In the genomic region with DNA sequence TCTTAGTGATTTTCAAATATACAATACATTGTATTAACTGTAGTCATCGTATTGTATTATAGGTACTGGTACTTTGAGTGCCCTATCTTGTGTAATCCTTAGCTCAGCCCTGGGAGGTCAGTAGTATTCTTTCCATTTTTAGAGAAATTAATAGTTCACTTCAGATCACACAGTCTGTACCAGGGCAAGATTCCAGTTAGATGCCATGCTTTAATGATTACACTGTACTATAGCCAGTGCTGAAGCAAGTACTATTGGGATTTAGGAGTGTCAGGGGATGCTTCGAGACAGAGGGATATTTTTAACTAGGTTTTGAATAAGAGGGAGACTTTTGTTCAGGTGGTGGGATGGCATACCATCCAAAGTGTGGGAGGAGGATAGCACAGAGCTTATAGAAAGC, we compare ENCODE assay signal across 34 cellular contexts. TPM values are rescaled to one million over a fixed set of nuclear protein-coding genes. Genes with fewer than 3 reads are reported as not detected.
"Had no signal": no experiment of that assay in that cellular context is flagged by ENCODE, and none has a peak within 500 bp of the region (broad histone marks: within the 10 kb centered on the region; RNA-seq: fewer than 3 reads in every experiment).

No MANE protein-coding gene starts in this region.

- H3K36me3 Mint-ChIP-seq: activated CD4-positive, alpha-beta memory T cell treated with anti-CD3 and anti-CD28 coated beads for 36 hours; activated CD8-positive, alpha-beta memory T cell treated with anti-CD3 and anti-CD28 coated beads, Interleukin-2, amount 10 ng/mL, durations not matched to agents 7 days and 5 days; activated naive CD4-positive, alpha-beta T cell treated with anti-CD3 and anti-CD28 coated beads, Interleukin-2, amount 50 U/mL, for 24 hours; activated naive CD8-positive, alpha-beta T cell treated with anti-CD3 and anti-CD28 coated beads for 36 hours had no signal

- H3K4me1 ChIP-seq: adrenal gland, body of pancreas, colonic mucosa had no signal

- H3K27me3 ChIP-seq: adrenal gland, body of pancreas, colonic mucosa, gastroesophageal sphincter had no signal

- H3K4me3 Mint-ChIP-seq: activated CD4-positive, alpha-beta memory T cell treated with anti-CD3 and anti-CD28 coated beads for 36 hours; activated CD4-positive, alpha-beta T cell treated with anti-CD3 and anti-CD28 coated beads for 36 hours; activated CD4-positive, alpha-beta T cell treated with anti-CD3 and anti-CD28 coated beads, Interleukin-2, amount 10 ng/mL, durations not matched to agents 24 days and 14 days; activated CD8-positive, alpha-beta memory T cell treated with anti-CD3 and anti-CD28 coated beads, Interleukin-2, amount 10 ng/mL, durations not matched to agents 7 days and 5 days; activated CD8-positive, alpha-beta T cell treated with anti-CD3 and anti-CD28 coated beads, Interleukin-2, amount 10 ng/mL, durations not matched to agents 7 days and 5 days; activated naive CD4-positive, alpha-beta T cell treated with anti-CD3 and anti-CD28 coated beads for 36 hours; activated naive CD4-positive, alpha-beta T cell treated with anti-CD3 and anti-CD28 coated beads, Interleukin-2, amount 50 U/mL, for 24 hours; activated naive CD8-positive, alpha-beta T cell treated with anti-CD3 and anti-CD28 coated beads for 36 hours; activated naive CD8-positive, alpha-beta T cell treated with anti-CD3 and anti-CD28 coated beads, Interleukin-2, amount 50 U/mL, for 24 hours; activated T-helper 1 cell treated with anti-CD3 and anti-CD28 coated beads, Interleukin-12 subunit alpha, Interleukin-12 subunit beta, Interleukin-2, Interleukin-4 antibody, amounts not matched to agents 30 ng/mL and 10 ng/mL and 1 ng/mL, durations not matched to agents 14 hours and 24 hours and 36 hours had no signal

- H3K27ac ChIP-seq: adrenal gland, body of pancreas, colonic mucosa, epithelial cell of prostate had no signal

- H3K4me1 Mint-ChIP-seq: activated CD4-positive, alpha-beta T cell treated with anti-CD3 and anti-CD28 coated beads for 36 hours; activated CD4-positive, alpha-beta T cell treated with anti-CD3 and anti-CD28 coated beads, Interleukin-2, amount 10 ng/mL, durations not matched to agents 24 days and 14 days; activated CD8-positive, alpha-beta memory T cell treated with anti-CD3 and anti-CD28 coated beads, Interleukin-2, amount 10 ng/mL, durations not matched to agents 7 days and 5 days; activated naive CD4-positive, alpha-beta T cell treated with anti-CD3 and anti-CD28 coated beads, Interleukin-2, amount 50 U/mL, for 24 hours; activated naive CD8-positive, alpha-beta T cell treated with anti-CD3 and anti-CD28 coated beads for 36 hours; activated naive CD8-positive, alpha-beta T cell treated with anti-CD3 and anti-CD28 coated beads, Interleukin-2, amount 50 U/mL, for 24 hours had no signal

- H3K27me3 Mint-ChIP-seq: activated CD4-positive, alpha-beta T cell treated with anti-CD3 and anti-CD28 coated beads, Interleukin-2, amount 10 ng/mL, durations not matched to agents 24 days and 14 days; activated CD8-positive, alpha-beta memory T cell treated with anti-CD3 and anti-CD28 coated beads, Interleukin-2, amount 10 ng/mL, durations not matched to agents 7 days and 5 days had no signal

- H3K36me3 ChIP-seq: adrenal gland, colonic mucosa, gastroesophageal sphincter had no signal

- ATAC-seq: activated CD4-positive, alpha-beta T cell treated with anti-CD3 and anti-CD28 coated beads for 36 hours; activated CD8-positive, alpha-beta memory T cell treated with anti-CD3 and anti-CD28 coated beads, Interleukin-2, amount 10 ng/mL, durations not matched to agents 7 days and 5 days; activated CD8-positive, alpha-beta T cell treated with anti-CD3 and anti-CD28 coated beads, Interleukin-2, amount 10 ng/mL, durations not matched to agents 7 days and 5 days; activated naive CD8-positive, alpha-beta T cell treated with anti-CD3 and anti-CD28 coated beads, Interleukin-2, amount 50 U/mL, for 24 hours; body of pancreas; gastroesophageal sphincter had no signal

- H3K9me3 ChIP-seq: adrenal gland, body of pancreas, colonic mucosa, gastroesophageal sphincter had no signal

- H3K27ac Mint-ChIP-seq: activated CD4-positive, alpha-beta memory T cell treated with anti-CD3 and anti-CD28 coated beads for 36 hours; activated CD4-positive, alpha-beta T cell treated with anti-CD3 and anti-CD28 coated beads for 36 hours; activated CD4-positive, alpha-beta T cell treated with anti-CD3 and anti-CD28 coated beads, Interleukin-2, amount 10 ng/mL, durations not matched to agents 24 days and 14 days; activated CD8-positive, alpha-beta memory T cell treated with anti-CD3 and anti-CD28 coated beads, Interleukin-2, amount 10 ng/mL, durations not matched to agents 7 days and 5 days; activated CD8-positive, alpha-beta T cell treated with anti-CD3 and anti-CD28 coated beads, Interleukin-2, amount 10 ng/mL, durations not matched to agents 7 days and 5 days; activated naive CD4-positive, alpha-beta T cell treated with anti-CD3 and anti-CD28 coated beads for 36 hours; activated naive CD4-positive, alpha-beta T cell treated with anti-CD3 and anti-CD28 coated beads, Interleukin-2, amount 50 U/mL, for 24 hours; activated naive CD8-positive, alpha-beta T cell treated with anti-CD3 and anti-CD28 coated beads for 36 hours; activated naive CD8-positive, alpha-beta T cell treated with anti-CD3 and anti-CD28 coated beads, Interleukin-2, amount 50 U/mL, for 24 hours; activated T-helper 1 cell treated with anti-CD3 and anti-CD28 coated beads, Interleukin-12 subunit alpha, Interleukin-12 subunit beta, Interleukin-2, Interleukin-4 antibody, amounts not matched to agents 30 ng/mL and 10 ng/mL and 1 ng/mL, durations not matched to agents 14 hours and 24 hours and 36 hours; activated T-helper 2 cell treated with anti-CD3 and anti-CD28 coated beads, Interferon-gamma antibody, Interleukin-2, Interleukin-4, amounts not matched to agents 10 μg/mL and 5 μg/mL and 100 μg/mL, durations not matched to agents 14 hours and 24 hours and 36 hours had no signal

- H3K4me3 ChIP-seq: adrenal gland, body of pancreas, colonic mucosa, gastroesophageal sphincter had no signal

- DNase-seq: activated CD4-positive, alpha-beta memory T cell treated with anti-CD3 and anti-CD28 coated beads for 36 hours; activated CD4-positive, alpha-beta T cell treated with anti-CD3 and anti-CD28 coated beads for 36 hours; activated CD4-positive, alpha-beta T cell treated with anti-CD3 and anti-CD28 coated beads, Interleukin-2, amount 10 ng/mL, durations not matched to agents 24 days and 14 days; activated CD4-positive, CD25-positive, alpha-beta regulatory T cell; activated CD4-positive, CD25-positive, alpha-beta regulatory T cell treated with anti-CD3 and anti-CD28 coated beads, Interleukin-2, amount 50 U/mL, for 72 hours; activated CD8-positive, alpha-beta memory T cell treated with anti-CD3 and anti-CD28 coated beads, Interleukin-2, amount 10 ng/mL, durations not matched to agents 7 days and 5 days; activated CD8-positive, alpha-beta memory T cell treated with anti-CD3 and anti-CD28 coated beads, Interleukin-2, amount 50 U/mL, for 4 hours; activated CD8-positive, alpha-beta T cell treated with anti-CD3 and anti-CD28 coated beads, Interleukin-2, amount 10 ng/mL, durations not matched to agents 7 days and 5 days; activated effector memory CD4-positive, alpha-beta T cell treated with anti-CD3 and anti-CD28 coated beads, Interleukin-2, amount 50 U/mL, for 16 hours; activated naive CD4-positive, alpha-beta T cell treated with anti-CD3 and anti-CD28 coated beads for 36 hours; activated naive CD8-positive, alpha-beta T cell treated with anti-CD3 and anti-CD28 coated beads for 36 hours; activated naive CD8-positive, alpha-beta T cell treated with anti-CD3 and anti-CD28 coated beads, Interleukin-2, amount 50 U/mL, for 24 hours; activated T-cell treated with anti-CD3 and anti-CD28 coated beads, Interleukin-2, amount 50 U/mL, for 1 hour; activated T-cell treated with anti-CD3 and anti-CD28 coated beads, Interleukin-2, amount 50 U/mL, for 48 hours; adrenal gland; amygdala; aorta; body of pancreas; central memory CD4-positive, alpha-beta T cell; cerebellar nuclear complex; colonic mucosa; effector CD8-positive, alpha-beta T cell; foreskin melanocyte; head of caudate nucleus; T-helper 2 cell had no signal

- H3K9me3 Mint-ChIP-seq: activated CD4-positive, alpha-beta memory T cell treated with anti-CD3 and anti-CD28 coated beads for 36 hours; activated CD4-positive, alpha-beta T cell treated with anti-CD3 and anti-CD28 coated beads, Interleukin-2, amount 10 ng/mL, durations not matched to agents 24 days and 14 days; activated naive CD4-positive, alpha-beta T cell treated with anti-CD3 and anti-CD28 coated beads for 36 hours; activated naive CD4-positive, alpha-beta T cell treated with anti-CD3 and anti-CD28 coated beads, Interleukin-2, amount 50 U/mL, for 24 hours; activated naive CD8-positive, alpha-beta T cell treated with anti-CD3 and anti-CD28 coated beads for 36 hours; activated naive CD8-positive, alpha-beta T cell treated with anti-CD3 and anti-CD28 coated beads, Interleukin-2, amount 50 U/mL, for 24 hours; activated T-helper 1 cell treated with anti-CD3 and anti-CD28 coated beads, Interleukin-12 subunit alpha, Interleukin-12 subunit beta, Interleukin-2, Interleukin-4 antibody, amounts not matched to agents 30 ng/mL and 10 ng/mL and 1 ng/mL, durations not matched to agents 14 hours and 24 hours and 36 hours; activated T-helper 2 cell treated with anti-CD3 and anti-CD28 coated beads, Interferon-gamma antibody, Interleukin-2, Interleukin-4, amounts not matched to agents 10 μg/mL and 5 μg/mL and 100 μg/mL, durations not matched to agents 14 hours and 24 hours and 36 hours had no signal

RNA-seq across cellular contexts. Expression of a gene that starts 41.0 kb away (rescaled TPM):
- total RNA-seq: activated CD4-positive, alpha-beta memory T cell treated with anti-CD3 and anti-CD28 coated beads for 36 hours; activated CD4-positive, alpha-beta T cell treated with anti-CD3 and anti-CD28 coated beads for 36 hours; activated CD4-positive, alpha-beta T cell treated with anti-CD3 and anti-CD28 coated beads, Interleukin-2, amount 10 ng/mL, durations not matched to agents 24 days and 14 days; activated CD8-positive, alpha-beta memory T cell treated with anti-CD3 and anti-CD28 coated beads for 36 hours; activated CD8-positive, alpha-beta memory T cell treated with anti-CD3 and anti-CD28 coated beads, Interleukin-2, amount 10 ng/mL, durations not matched to agents 7 days and 5 days; activated CD8-positive, alpha-beta T cell treated with anti-CD3 and anti-CD28 coated beads, Interleukin-2, amount 10 ng/mL, durations not matched to agents 7 days and 5 days; activated naive CD4-positive, alpha-beta T cell treated with anti-CD3 and anti-CD28 coated beads for 36 hours; activated naive CD8-positive, alpha-beta T cell treated with anti-CD3 and anti-CD28 coated beads for 36 hours; activated T-helper 1 cell treated with anti-CD3 and anti-CD28 coated beads, Interleukin-12 subunit alpha, Interleukin-12 subunit beta, Interleukin-2, Interleukin-4 antibody, amounts not matched to agents 30 ng/mL and 10 ng/mL and 1 ng/mL, durations not matched to agents 14 hours and 24 hours and 36 hours; activated T-helper 2 cell treated with anti-CD3 and anti-CD28 coated beads, Interferon-gamma antibody, Interleukin-2, Interleukin-4, amounts not matched to agents 10 μg/mL and 5 μg/mL and 100 μg/mL, durations not matched to agents 14 hours and 24 hours and 36 hours; endothelial cell of umbilical vein; glomerular endothelial cell; T-helper 1 cell treated with Interleukin-12 subunit alpha and Interleukin-12 subunit beta and Interleukin-4 antibody, amounts not matched to agents 30 ng/mL and 1 ng/mL, for 36 hours had no signal
